In genomic region chr5:158277276-158277675, GRCh38 we compare ENCODE assay signal across 23 cellular contexts.
"Had no signal": no experiment of that assay in that cellular context is flagged by ENCODE, and none has a peak within 500 bp of the region (broad histone marks: within the 10 kb centered on the region; RNA-seq: fewer than 3 reads in every experiment).

No MANE protein-coding gene starts in this region.

- DNase-seq: activated CD4-positive, alpha-beta T cell treated with anti-CD3 and anti-CD28 coated beads for 1 hour; activated CD4-positive, alpha-beta T cell treated with anti-CD3 and anti-CD28 coated beads, Interleukin-2, amount 50 U/mL, for 1 hour; activated CD8-positive, alpha-beta T cell treated with anti-CD3 and anti-CD28 coated beads, Interleukin-2, amount 10 ng/mL, durations not matched to agents 7 days and 5 days; activated gamma-delta T cell treated with Interleukin-2 at 50 U/mL for 16 hours; activated T-cell treated with anti-CD3 and anti-CD28 coated beads, Interleukin-2, amount 50 U/mL, for 1 hour; aorta; caudate nucleus; dermis blood vessel endothelial cell; effector CD8-positive, alpha-beta T cell; erythroblast; foreskin melanocyte; kidney; left lung; naive B cell; posterior cingulate gyrus; right lobe of liver; stimulated activated CD4-positive, alpha-beta T cell treated with anti-CD3 and anti-CD28 coated beads, Interleukin-1b, Interleukin-23, amount 100 ng/mL, for 48 hours; stimulated activated naive CD8-positive, alpha-beta T cell treated with anti-CD3 and anti-CD28 coated beads, Interleukin-15, amount 100 ng/mL, for 72 hours; tibial artery had no signal

- H3K36me3 Mint-ChIP-seq: activated naive CD4-positive, alpha-beta T cell treated with anti-CD3 and anti-CD28 coated beads, Interleukin-2, amount 50 U/mL, for 24 hours; brain; stimulated activated effector memory CD8-positive, alpha-beta T cell treated with anti-CD3 and anti-CD28 coated beads, Interleukin-12 subunit alpha, Interleukin-12 subunit beta, amount 100 ng/mL, for 72 hours had no signal

- ATAC-seq: activated CD8-positive, alpha-beta T cell treated with anti-CD3 and anti-CD28 coated beads, Interleukin-2, amount 10 ng/mL, durations not matched to agents 7 days and 5 days; left lung; right lobe of liver; stimulated activated effector memory CD8-positive, alpha-beta T cell treated with anti-CD3 and anti-CD28 coated beads, Interleukin-12 subunit alpha, Interleukin-12 subunit beta, amount 100 ng/mL, for 72 hours; stimulated activated naive CD8-positive, alpha-beta T cell treated with anti-CD3 and anti-CD28 coated beads, Interleukin-15, amount 100 ng/mL, for 72 hours had no signal

- H3K4me3 Mint-ChIP-seq: activated CD8-positive, alpha-beta T cell treated with anti-CD3 and anti-CD28 coated beads, Interleukin-2, amount 10 ng/mL, durations not matched to agents 7 days and 5 days; activated naive CD4-positive, alpha-beta T cell treated with anti-CD3 and anti-CD28 coated beads, Interleukin-2, amount 50 U/mL, for 24 hours; brain; naive B cell; stimulated activated effector memory CD8-positive, alpha-beta T cell treated with anti-CD3 and anti-CD28 coated beads, Interleukin-12 subunit alpha, Interleukin-12 subunit beta, amount 100 ng/mL, for 72 hours; stimulated activated naive CD8-positive, alpha-beta T cell treated with anti-CD3 and anti-CD28 coated beads, Interleukin-15, amount 100 ng/mL, for 72 hours had no signal

- H3K9me3 Mint-ChIP-seq: activated naive CD4-positive, alpha-beta T cell treated with anti-CD3 and anti-CD28 coated beads, Interleukin-2, amount 50 U/mL, for 24 hours; stimulated activated effector memory CD8-positive, alpha-beta T cell treated with anti-CD3 and anti-CD28 coated beads, Interleukin-12 subunit alpha, Interleukin-12 subunit beta, amount 100 ng/mL, for 72 hours had no signal

- H3K27me3 Mint-ChIP-seq: stimulated activated naive CD8-positive, alpha-beta T cell treated with anti-CD3 and anti-CD28 coated beads, Interleukin-15, amount 100 ng/mL, for 72 hours had no signal

- H3K4me1 Mint-ChIP-seq: activated naive CD4-positive, alpha-beta T cell treated with anti-CD3 and anti-CD28 coated beads, Interleukin-2, amount 50 U/mL, for 24 hours; naive B cell; stimulated activated effector memory CD8-positive, alpha-beta T cell treated with anti-CD3 and anti-CD28 coated beads, Interleukin-12 subunit alpha, Interleukin-12 subunit beta, amount 100 ng/mL, for 72 hours; stimulated activated naive CD8-positive, alpha-beta T cell treated with anti-CD3 and anti-CD28 coated beads, Interleukin-15, amount 100 ng/mL, for 72 hours had no signal

- H3K27ac Mint-ChIP-seq: activated CD8-positive, alpha-beta T cell treated with anti-CD3 and anti-CD28 coated beads, Interleukin-2, amount 10 ng/mL, durations not matched to agents 7 days and 5 days; activated naive CD4-positive, alpha-beta T cell treated with anti-CD3 and anti-CD28 coated beads, Interleukin-2, amount 50 U/mL, for 24 hours; brain; neural progenitor cell; stimulated activated effector memory CD8-positive, alpha-beta T cell treated with anti-CD3 and anti-CD28 coated beads, Interleukin-12 subunit alpha, Interleukin-12 subunit beta, amount 100 ng/mL, for 72 hours had no signal
